26 cellular contexts compared by ENCODE assay signal in genomic region chr1:63119575-63120155, GRCh38.
"Had no signal": no experiment of that assay in that cellular context is flagged by ENCODE, and none has a peak within 500 bp of the region (broad histone marks: within the 10 kb centered on the region; RNA-seq: fewer than 3 reads in every experiment).

No MANE protein-coding gene starts in this region.

- H3K27ac Mint-ChIP-seq: activated B cell treated with CpG ODN at 0.5 μM for 24 hours; activated naive CD4-positive, alpha-beta T cell treated with anti-CD3 and anti-CD28 coated beads for 36 hours; endodermal cell; naive thymus-derived CD4-positive, alpha-beta T cell; T-helper 17 cell had no signal

- H3K27me3 ChIP-seq: gastrocnemius medialis, left lung, sigmoid colon, upper lobe of left lung had no signal

- H3K9me3 Mint-ChIP-seq: activated B cell treated with CpG ODN at 0.5 μM for 24 hours; activated naive CD4-positive, alpha-beta T cell treated with anti-CD3 and anti-CD28 coated beads for 36 hours; endodermal cell; neural crest cell had no signal

- H3K4me1 ChIP-seq: esophagus squamous epithelium, gastrocnemius medialis, left lung, sigmoid colon, upper lobe of left lung had no signal

- H3K36me3 Mint-ChIP-seq: naive thymus-derived CD4-positive, alpha-beta T cell had no signal

- ATAC-seq: gastrocnemius medialis; left lung; naive thymus-derived CD4-positive, alpha-beta T cell; T-helper 17 cell had no signal

- DNase-seq: activated B cell treated with CpG ODN at 0.5 μM for 24 hours; activated CD4-positive, alpha-beta T cell treated with anti-CD3 and anti-CD28 coated beads for 4 hours; activated CD4-positive, alpha-beta T cell treated with anti-CD3 and anti-CD28 coated beads, Interleukin-2, amount 50 U/mL, for 48 hours; activated CD8-positive, alpha-beta memory T cell treated with anti-CD3 and anti-CD28 coated beads, Interleukin-2, amount 50 U/mL, for 48 hours; activated naive CD4-positive, alpha-beta T cell treated with anti-CD3 and anti-CD28 coated beads for 36 hours; activated T-cell treated with anti-CD3 and anti-CD28 coated beads, Interleukin-2, amount 50 U/mL, for 48 hours; cortex of kidney; endodermal cell; esophagus squamous epithelium; gastrocnemius medialis; hippocampal formation; kidney glomerular epithelial cell; left lung; naive thymus-derived CD4-positive, alpha-beta T cell; occipital lobe; posterior cingulate gyrus; sigmoid colon; stimulated activated CD4-positive, alpha-beta T cell treated with anti-CD3 and anti-CD28 coated beads, Interleukin-15, amount 100 ng/mL, for 24 hours; stimulated activated CD4-positive, alpha-beta T cell treated with anti-CD3 and anti-CD28 coated beads, Interleukin-2, amount 100 ng/mL, for 48 hours; stimulated activated naive CD4-positive, alpha-beta T cell treated with Interleukin-2 at 50 U/mL for 16 hours; T-helper 17 cell; upper lobe of left lung had no signal

- H3K36me3 ChIP-seq: esophagus squamous epithelium, gastrocnemius medialis, left lung, sigmoid colon, thoracic aorta, upper lobe of left lung had no signal

- H3K4me3 ChIP-seq: esophagus squamous epithelium, gastrocnemius medialis, left lung, lung, sigmoid colon, smooth muscle cell, thoracic aorta, upper lobe of left lung had no signal

- H3K9me3 ChIP-seq: esophagus squamous epithelium, gastrocnemius medialis, left lung, thoracic aorta, upper lobe of left lung had no signal
